ENCODE assay signal across 8 cellular contexts in genomic region chr3:99875573-99875924, GRCh38. TPM values are rescaled to one million over a fixed set of nuclear protein-coding genes. Genes with fewer than 3 reads are reported as not detected.
DNase-seq lines count a peak whose midpoint lies in the region; ATAC-seq, FAIRE-seq and TF ChIP-seq lines count a peak whose summit lies in the region.

No MANE protein-coding gene starts in this region.

- H4K5ac ChIP-seq in mesendoderm (ENCODE audit: low read length): no peak overlapping the region

- ATAC-seq in GM19455 (IDR thresholded peaks at IDR 0.05; ENCODE audit: unreplicated experiment) (no peak), HG02571 (IDR thresholded peaks at IDR 0.05; ENCODE audit: unreplicated experiment) (no peak)

- no peak for TF ChIP-seq CTCF in Peyer's patch (IDR thresholded peaks at IDR 0.05)

- peak overlapping the region; percentile 65 for H3K18ac ChIP-seq in mesendoderm (ENCODE audit: low read length)

- H2AK5ac ChIP-seq in mesendoderm (ENCODE audit: low read length): no peak overlapping the region

- H2BK120ac ChIP-seq in mesendoderm (ENCODE audit: low read depth, low read length): no peak overlapping the region

- no peaks in the 10 kb centered on the region for H3K27me3 ChIP-seq in Peyer's patch
- no peaks in the 10 kb centered on the region for H3K27me3 ChIP-seq in duodenal mucosa (ENCODE audit: control insufficient read depth in 1 of 2, insufficient read depth in 2 of 2, low read length in 2 of 2)
- H3K27me3 ChIP-seq in mesendoderm (ENCODE audit: insufficient read depth, low read length, poor library complexity): no peaks in the 10 kb centered on the region

- H3K79me2 ChIP-seq in mesendoderm (ENCODE audit: control insufficient read depth, insufficient read depth, low read length): no peaks in the 10 kb centered on the region

- WGBS in mesendoderm (ENCODE audit: extremely low coverage, insufficient coverage, low lambda C conversion rate): no CpG with 5 or more reads among the region's 7 CpGs

- H3K56ac ChIP-seq in mesendoderm (ENCODE audit: low read length): peak overlapping the region; percentile 83

- H3K27ac ChIP-seq in Peyer's patch: peak overlapping the region; percentile 80 to 94 (median 84)
- peak overlapping the region; percentile 86 for H3K27ac ChIP-seq in duodenal mucosa (ENCODE audit: low read depth, low read length)
- peak overlapping the region; percentile 69 for H3K27ac ChIP-seq in mesendoderm (ENCODE audit: low read depth, low read length)

- no peak overlapping the region for H4K8ac ChIP-seq in mesendoderm (ENCODE audit: low read depth, low read length)

- H3K36me3 ChIP-seq in Peyer's patch (no peaks in the 10 kb centered on the region), duodenal mucosa (ENCODE audit: control insufficient read depth in 1 of 2, insufficient read depth in 2 of 2, low read length in 2 of 2) (no peaks in the 10 kb centered on the region), mesendoderm (ENCODE audit: control insufficient read depth, insufficient read depth, low read length) (no peaks in the 10 kb centered on the region)

- H3K23ac ChIP-seq in mesendoderm (ENCODE audit: low read length): no peak overlapping the region

- FAIRE-seq in H54 (lab: Jason Lieb, UNC): peak; percentile 81

- no peaks in the 10 kb centered on the region for H3K79me1 ChIP-seq in mesendoderm (ENCODE audit: low read length)

- DNase-seq in H54 (ENCODE audit: insufficient read length, low spot score) (no peak), Peyer's patch (no peak), mesendoderm (no peak), mucosa of gallbladder (ENCODE audit: low spot score) (no peak), midbrain (lab: John Stamatoyannopoulos, UW) (no peak)

- peak overlapping the region; percentile 48 to 70 (median 62) for H3K4me3 ChIP-seq in Peyer's patch
- H3K4me3 ChIP-seq in duodenal mucosa (ENCODE audit: low read depth in 1 of 2, low read length in 2 of 2): peak overlapping the region; percentile 87 to 92
- peak overlapping the region; percentile 46 for H3K4me3 ChIP-seq in mesendoderm (ENCODE audit: low read length)

- H3K9ac ChIP-seq in duodenal mucosa (ENCODE audit: low read depth in 1 of 2, low read length in 2 of 2) (peak overlapping the region; percentile 92 to 98), mesendoderm (ENCODE audit: low read length) (peak overlapping the region; percentile 72)

- TF ChIP-seq POLR2A in H54 (IDR thresholded peaks at IDR 0.05; ENCODE audit: low read depth, low read length) (no peak), Peyer's patch (IDR thresholded peaks at IDR 0.05) (no peak)

- no peaks in the 10 kb centered on the region for H3K9me3 ChIP-seq in Peyer's patch
- no peaks in the 10 kb centered on the region for H3K9me3 ChIP-seq in duodenal mucosa (ENCODE audit: control insufficient read depth in 1 of 2, low read length in 2 of 2)

- H2BK5ac ChIP-seq in mesendoderm (ENCODE audit: low read length): no peak overlapping the region

- peak overlapping the region; percentile 67 for H3K4me2 ChIP-seq in mesendoderm (ENCODE audit: low read length)

- H3K4ac ChIP-seq in mesendoderm (ENCODE audit: low read depth, low read length): no peak overlapping the region

- H3K4me1 ChIP-seq in Peyer's patch (peaks cover 0 to 22% (median 0%) of the 10 kb centered on the region in 4 donors), duodenal mucosa (ENCODE audit: control insufficient read depth in 1 of 2, insufficient read depth in 2 of 2, low read length in 2 of 2) (peaks cover 18 to 22% of the 10 kb centered on the region in 2 donors), mesendoderm (ENCODE audit: control insufficient read depth, low read depth, low read length) (peaks cover 2% of the 10 kb centered on the region)

- no peak overlapping the region for H2BK15ac ChIP-seq in mesendoderm (replicated peaks; ENCODE audit: low read depth)

RNA-seq across cellular contexts. Expression of gene CMSS1, which starts 57.9 kb away (rescaled TPM):
- 1 to 10 TPM; 1.3 to 9.9 (median 2.3) TPM for total RNA-seq in Peyer's patch
- 157 TPM for polyA plus RNA-seq in mesendoderm (2013, experiment 1 of 2)
- 149 TPM for polyA plus RNA-seq in mesendoderm (2013, experiment 2 of 2)
- 18.2 TPM for total RNA-seq in mucosa of gallbladder
